ENCODE assay signal across 8 cellular contexts in the genomic region with DNA sequence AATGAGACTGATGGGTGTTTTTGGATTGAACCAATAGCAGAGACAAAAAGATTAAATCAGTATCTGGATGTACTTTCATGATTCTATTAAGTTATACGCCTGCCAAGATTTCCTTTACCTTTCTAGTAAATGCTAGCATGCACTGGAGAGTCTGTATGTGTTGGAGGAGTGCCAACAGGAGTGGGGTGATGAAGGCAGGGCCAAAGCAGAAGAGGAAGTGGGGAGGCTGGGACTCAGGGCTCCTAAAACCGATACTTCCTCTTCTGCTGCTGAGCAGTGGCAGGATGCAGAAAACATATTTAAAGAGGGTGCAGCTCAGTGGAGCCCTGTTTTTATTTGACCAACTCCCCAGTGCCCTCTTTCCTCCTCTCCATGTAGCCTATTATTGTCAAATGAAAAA. TPM values are rescaled to one million over a fixed set of nuclear protein-coding genes. Genes with fewer than 3 reads are reported as not detected.
A peak's percentile ranks its signal among the peaks of the same experiment; 100 is the strongest.
DNase-seq lines count a peak whose midpoint lies in the region; ATAC-seq, FAIRE-seq and TF ChIP-seq lines count a peak whose summit lies in the region.

No MANE protein-coding gene starts in this region.

- TF ChIP-seq CTCF in D721Med (IDR thresholded peaks at IDR 0.05; ENCODE audit: insufficient read depth, missing control alignments) = no peak

- intact Hi-C loops in left colon (cut with DNase I, micrococcal nuclease) = no loop called here

- ATAC-seq in GM21360 (IDR thresholded peaks at IDR 0.05; ENCODE audit: unreplicated experiment) (peak; percentile 91), HG03521 (IDR thresholded peaks at IDR 0.05; ENCODE audit: unreplicated experiment) (peak; percentile 95), left colon (peak; percentile 71)

- DNase-seq in GDM1 (lab: John Stamatoyannopoulos, UW) = peak; percentile 93
- peak; percentile 44 to 48 for DNase-seq in activated CD4-positive, alpha-beta T cell treated with anti-CD3 and anti-CD28 coated beads for 4 hours
- peak; percentile 35 to 53 for DNase-seq in left colon
- DNase-seq in NCI-H446 treated with DMSO at 0.1 percent for 48 hours (lab: John Stamatoyannopoulos, UW) = no peak
- DNase-seq in D721Med (ENCODE audit: insufficient read length, low spot score) = no peak
- DNase-seq in NCI-H1694 (lab: John Stamatoyannopoulos, UW) = no peak

- no peak for FAIRE-seq in D721Med (lab: Jason Lieb, UNC)

RNA-seq across cellular contexts. Expression of a gene that starts 5.6 kb away (rescaled TPM):
- 1 to 10 TPM in 1 of 2 donors, under 1 TPM in 1; 0.49 to 2.4 TPM for total RNA-seq in left colon

Comparison
In these comparisons a context has a peak if more than half of its experiments do, and no peak if none do; other contexts are left out.
1. DNase-seq: peak in GDM1 (single experiment), activated CD4-positive, alpha-beta T cell treated with anti-CD3 and anti-CD28 coated beads for 4 hours (2 of 2) and left colon (2 of 2); none in NCI-H446 treated with DMSO at 0.1 percent for 48 hours (single experiment), D721Med (single experiment) and NCI-H1694 (single experiment).
2. Peak in every context shown above with its lines, with median percentiles within 50 percentile points of each other: ATAC-seq.